ENCODE assay signal across 8 cellular contexts in genomic region chr16:21501869-21502667, GRCh38.
DNase-seq lines count a peak whose midpoint lies in the region; ATAC-seq lines count a peak whose summit lies in the region.

No MANE protein-coding gene starts in this region.

- peak overlapping the region; percentile 83 to 96 (median 90) for H3K4me3 Mint-ChIP-seq in CD8-positive, alpha-beta memory T cell

- no peaks in the 10 kb centered on the region for H3K36me3 ChIP-seq in CD8-positive, alpha-beta memory T cell (ENCODE audit: insufficient read depth, low read length)

- no peaks in the 10 kb centered on the region for H3K9me3 Mint-ChIP-seq in CD8-positive, alpha-beta memory T cell

- H3K9me3 ChIP-seq in CD8-positive, alpha-beta memory T cell (ENCODE audit: low read length) = no peaks in the 10 kb centered on the region

- peak; percentile 66 for ATAC-seq in GM19452 (IDR thresholded peaks at IDR 0.05; ENCODE audit: unreplicated experiment)
- peak; percentile 63 for ATAC-seq in HG03571 (IDR thresholded peaks at IDR 0.05; ENCODE audit: unreplicated experiment)

- no peaks in the 10 kb centered on the region for H3K27me3 Mint-ChIP-seq in CD8-positive, alpha-beta memory T cell

- CTCF ChIA-PET in CD8-positive, alpha-beta memory T cell (lab: Charles Lee) = interaction anchor here (1.1 to 1.9 kb wide), 2 partner anchors 18 to 20 kb away, joined by 3 to 7 read pairs; no protein-coding TSS in a partner anchor

- POLR2A ChIA-PET in CD8-positive, alpha-beta memory T cell (lab: Charles Lee) = no interaction called here

- peak overlapping the region; percentile 67 for H3K27ac ChIP-seq in CD8-positive, alpha-beta memory T cell (ENCODE audit: low read depth, low read length)

- peak overlapping the region; percentile 66 for H3K4me3 ChIP-seq in CD8-positive, alpha-beta memory T cell (ENCODE audit: low read length)

- H3K4me1 Mint-ChIP-seq in CD8-positive, alpha-beta memory T cell = peaks cover 13 to 24% (median 19%) of the 10 kb centered on the region in 3 donors

- H3K4me1 ChIP-seq in CD8-positive, alpha-beta memory T cell (ENCODE audit: insufficient read depth, low read length) = peaks cover 10% of the 10 kb centered on the region

- no peaks in the 10 kb centered on the region for H3K27me3 ChIP-seq in CD8-positive, alpha-beta memory T cell (ENCODE audit: insufficient read depth, low read length, poor library complexity, severe bottlenecking)

- H3K36me3 Mint-ChIP-seq in CD8-positive, alpha-beta memory T cell = peaks cover 0 to 10% (median 0%) of the 10 kb centered on the region in 3 donors

- DNase-seq in CD8-positive, alpha-beta memory T cell = peak; percentile 79 to 97 (median 94)
- peak; percentile 81 for DNase-seq in NK-92 treated with Interleukin-12 subunit alpha and Interleukin-12 subunit beta, amount 100 ng/mL, for 24 hours (lab: John Stamatoyannopoulos, UW)
- DNase-seq in activated T-cell treated with anti-CD3 and anti-CD28 coated beads for 1 hour (ENCODE audit: low read depth) (peak; percentile 80), epidermal melanocyte (ENCODE audit: insufficient read length, low spot score) (peak; percentile 65), midbrain (lab: John Stamatoyannopoulos, UW) (peak; percentile 98)
- DNase-seq in stimulated activated CD8-positive, alpha-beta memory T cell treated with anti-CD3 and anti-CD28 coated beads, Interleukin-15, amount 100 ng/mL, for 4 hours (ENCODE audit: low read depth in 2 of 2) = peak; percentile 71 to 93

- peak overlapping the region; percentile 84 to 94 (median 91) for H3K27ac Mint-ChIP-seq in CD8-positive, alpha-beta memory T cell

Comparison
In these comparisons a context has a peak if more than half of its experiments do, and no peak if none do; other contexts are left out.
1. Peak in every context shown above with its lines: DNase-seq, ATAC-seq, H3K4me3 ChIP-seq and H3K27ac ChIP-seq.